In the genomic region with DNA sequence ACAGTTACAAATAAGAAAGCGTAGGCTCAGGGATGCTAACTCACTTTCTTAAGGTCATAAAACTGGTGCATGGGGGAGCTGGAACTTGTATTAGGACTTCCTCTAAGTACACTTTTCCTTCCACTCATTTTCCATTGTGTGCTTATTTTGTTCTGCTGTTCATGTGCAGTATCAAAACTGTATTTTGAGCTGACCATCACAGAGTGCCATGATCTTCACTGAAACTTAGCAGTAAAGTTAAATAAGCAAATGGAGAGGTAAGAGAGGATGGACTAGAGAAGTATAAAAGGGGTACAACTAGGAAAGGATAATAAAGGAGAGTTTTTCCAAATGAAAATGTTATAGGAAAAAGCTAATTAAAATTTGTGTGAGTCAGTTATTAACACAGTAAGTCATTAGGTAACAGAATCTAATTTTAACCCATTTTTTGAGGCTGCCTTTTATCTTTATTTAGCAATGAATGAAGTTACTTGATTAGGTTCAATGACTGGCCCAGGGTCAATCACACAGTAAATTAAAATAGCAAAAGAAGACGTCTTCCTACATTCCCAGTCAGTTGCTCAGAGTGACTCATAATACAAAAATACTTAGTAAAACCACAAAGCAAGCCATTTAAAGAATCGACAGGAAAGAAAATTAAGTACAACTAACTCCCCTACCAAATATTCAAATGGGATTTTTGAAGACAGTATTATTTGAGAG, we compare ENCODE assay signal across 1 cellular context.
TF ChIP-seq lines count a peak whose summit lies in the region.

No MANE protein-coding gene starts in this region.

TF ChIP-seq in SK-N-SH treated with all-trans-retinoic acid at 6 μM for 48 hours, 23 proteins besides CTCF, POLR2A, EP300 and RAD21 (continued from another document):
- no peak for TF ChIP-seq CREB5 (CRISPR knock-in tag; IDR thresholded peaks at IDR 0.05; ENCODE audit: low read depth)
- peak; percentile 79 for TF ChIP-seq TOX (CRISPR knock-in tag; IDR thresholded peaks at IDR 0.05; ENCODE audit: borderline replicate concordance)
- TF ChIP-seq PATZ1 (CRISPR knock-in tag; IDR thresholded peaks at IDR 0.05; ENCODE audit: borderline replicate concordance) = no peak
- TF ChIP-seq, protein P1, sequence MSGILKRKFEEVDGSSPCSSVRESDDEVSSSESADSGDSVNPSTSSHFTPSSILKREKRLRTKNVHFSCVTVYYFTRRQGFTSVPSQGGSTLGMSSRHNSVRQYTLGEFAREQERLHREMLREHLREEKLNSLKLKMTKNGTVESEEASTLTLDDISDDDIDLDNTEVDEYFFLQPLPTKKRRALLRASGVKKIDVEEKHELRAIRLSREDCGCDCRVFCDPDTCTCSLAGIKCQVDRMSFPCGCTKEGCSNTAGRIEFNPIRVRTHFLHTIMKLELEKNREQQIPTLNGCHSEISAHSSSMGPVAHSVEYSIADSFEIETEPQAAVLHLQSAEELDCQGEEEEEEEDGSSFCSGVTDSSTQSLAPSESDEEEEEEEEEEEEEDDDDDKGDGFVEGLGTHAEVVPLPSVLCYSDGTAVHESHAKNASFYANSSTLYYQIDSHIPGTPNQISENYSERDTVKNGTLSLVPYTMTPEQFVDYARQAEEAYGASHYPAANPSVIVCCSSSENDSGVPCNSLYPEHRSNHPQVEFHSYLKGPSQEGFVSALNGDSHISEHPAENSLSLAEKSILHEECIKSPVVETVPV (CRISPR knock-in tag; IDR thresholded peaks at IDR 0.05) = no peak
- no peak for TF ChIP-seq ZNF70 (CRISPR knock-in tag; IDR thresholded peaks at IDR 0.05)
- TF ChIP-seq ARNTL (CRISPR knock-in tag; IDR thresholded peaks at IDR 0.05; ENCODE audit: borderline replicate concordance, low read depth) = no peak
- TF ChIP-seq CSDC2 (CRISPR knock-in tag; IDR thresholded peaks at IDR 0.05) = no peak
- no peak for TF ChIP-seq ZFP3 (CRISPR knock-in tag; IDR thresholded peaks at IDR 0.05)
- peak; percentile 86; the same call in 1 of the 2 replicates for TF ChIP-seq ZC3H10 (CRISPR knock-in tag; IDR thresholded peaks at IDR 0.05)
- TF ChIP-seq ZNF565 (CRISPR knock-in tag; conservative IDR thresholded peaks at IDR 0.05; ENCODE audit: low read depth) = no peak
- TF ChIP-seq TCF4 (CRISPR knock-in tag; IDR thresholded peaks at IDR 0.05; ENCODE audit: borderline replicate concordance) = no peak
- no peak for TF ChIP-seq ISL1 (CRISPR knock-in tag; IDR thresholded peaks at IDR 0.05)
- TF ChIP-seq BACH2 (CRISPR knock-in tag; IDR thresholded peaks at IDR 0.05; ENCODE audit: borderline replicate concordance) = no peak
